ENCODE assay signal across 14 cellular contexts in genomic region chr5:168301593-168302388, GRCh38. TPM values are rescaled to one million over a fixed set of nuclear protein-coding genes. Genes with fewer than 3 reads are reported as not detected.
DNase-seq lines count a peak whose midpoint lies in the region; ATAC-seq, FAIRE-seq and TF ChIP-seq lines count a peak whose summit lies in the region.
"Had no signal": no experiment of that assay in that cellular context is flagged by ENCODE, and none has a peak within 500 bp of the region (broad histone marks: within the 10 kb centered on the region; RNA-seq: fewer than 3 reads in every experiment).

No MANE protein-coding gene starts in this region.

- peaks cover 0 to 10% of the 10 kb centered on the region in 2 donors for H3K36me3 ChIP-seq in kidney (ENCODE audit: control insufficient read depth in 1 of 2, insufficient read depth in 2 of 2, low read length in 2 of 2)

- FAIRE-seq in kidney (lab: Jason Lieb, UNC): no peak
- FAIRE-seq: colon had no signal

- no peaks in the 10 kb centered on the region for H3K9me3 ChIP-seq in kidney (ENCODE audit: control insufficient read depth in 1 of 2, low read length in 2 of 2)

- H3K4me3 Mint-ChIP-seq in type B pancreatic cell: peak overlapping the region; percentile 68

- peak overlapping the region in 1 of 2 donors; percentile 44 for H3K9ac ChIP-seq in kidney (ENCODE audit: low read length in 2 of 2)

- H3K4me1 Mint-ChIP-seq in type B pancreatic cell (ENCODE audit: unreplicated experiment): peaks cover 50% of the 10 kb centered on the region

- peaks cover 4% of the 10 kb centered on the region for H3K9me3 Mint-ChIP-seq in type B pancreatic cell

- H3K27ac Mint-ChIP-seq in type B pancreatic cell: peak overlapping the region; percentile 82

- intact Hi-C loops in kidney (cut with DNase I): no loop called here

- DNase-seq in NCI-H345 (lab: John Stamatoyannopoulos, UW) (peak; percentile 68), NCI-H345 treated with DMSO at 0.1 percent for 48 hours (lab: John Stamatoyannopoulos, UW; ENCODE audit: unreplicated experiment) (no peak), SW480 (ENCODE audit: low spot score) (peak; percentile 32), kidney (no peak), type B pancreatic cell (ENCODE audit: extremely low spot score, unreplicated experiment) (no peak), left lobe of liver (ENCODE audit: low spot score) (no peak), OCI-M1 (lab: John Stamatoyannopoulos, UW) (no peak)
- DNase-seq: activated CD4-positive, alpha-beta T cell treated with anti-CD3 and anti-CD28 coated beads, Interleukin-2, amount 50 U/mL, for 48 hours; activated naive CD4-positive, alpha-beta T cell; DND-41; NCI-H1092 had no signal

- H3K4me1 ChIP-seq in kidney (ENCODE audit: control insufficient read depth in 1 of 2, insufficient read depth in 1 of 2, low read depth in 1 of 2, low read length in 2 of 2): peaks cover 27 to 61% of the 10 kb centered on the region in 2 donors

- no peak overlapping the region for H3K4me3 ChIP-seq in kidney (ENCODE audit: low read length in 2 of 2)

- no peaks in the 10 kb centered on the region for H3K27me3 Mint-ChIP-seq in type B pancreatic cell

- TF ChIP-seq CTCF in kidney (IDR thresholded peaks at IDR 0.05; ENCODE audit: borderline replicate concordance, extremely low read depth, insufficient read depth) (no peak), type B pancreatic cell (conservative IDR thresholded peaks at IDR 0.05) (no peak)

- H3K36me3 Mint-ChIP-seq in type B pancreatic cell: peaks cover 19% of the 10 kb centered on the region

- ATAC-seq in left lobe of liver (no peak), HG03565 (IDR thresholded peaks at IDR 0.05; ENCODE audit: unreplicated experiment) (no peak)

- H3K27ac ChIP-seq in kidney (ENCODE audit: low read depth in 2 of 2, low read length in 2 of 2): peak overlapping the region; percentile 55 to 63

RNA-seq across cellular contexts. Expression of gene WWC1, which starts 10.3 kb away (rescaled TPM):
- 174 TPM for total RNA-seq in kidney
- polyA plus RNA-seq in kidney (ENCODE audit: insufficient read depth, low read depth, low replicate concordance): 74.4 TPM
- 80.1 and 183 TPM in 2 replicates for total RNA-seq in type B pancreatic cell (ENCODE audit: low replicate concordance)
- 11.2 TPM for total RNA-seq in left lobe of liver
- total RNA-seq: T-helper 1 cell treated with Interleukin-12 subunit alpha and Interleukin-12 subunit beta and Interleukin-4 antibody, amounts not matched to agents 30 ng/mL and 1 ng/mL, for 36 hours had no signal

Comparison
In these comparisons a context has a peak if more than half of its experiments do, and no peak if none do; other contexts are left out.
1. DNase-seq: peak in NCI-H345 (single experiment) and SW480 (single experiment); none in NCI-H345 treated with DMSO at 0.1 percent for 48 hours (single experiment), kidney (single experiment), type B pancreatic cell (single experiment), left lobe of liver (single experiment) and OCI-M1 (single experiment).